ENCODE assay signal across 13 cellular contexts in the genomic region with DNA sequence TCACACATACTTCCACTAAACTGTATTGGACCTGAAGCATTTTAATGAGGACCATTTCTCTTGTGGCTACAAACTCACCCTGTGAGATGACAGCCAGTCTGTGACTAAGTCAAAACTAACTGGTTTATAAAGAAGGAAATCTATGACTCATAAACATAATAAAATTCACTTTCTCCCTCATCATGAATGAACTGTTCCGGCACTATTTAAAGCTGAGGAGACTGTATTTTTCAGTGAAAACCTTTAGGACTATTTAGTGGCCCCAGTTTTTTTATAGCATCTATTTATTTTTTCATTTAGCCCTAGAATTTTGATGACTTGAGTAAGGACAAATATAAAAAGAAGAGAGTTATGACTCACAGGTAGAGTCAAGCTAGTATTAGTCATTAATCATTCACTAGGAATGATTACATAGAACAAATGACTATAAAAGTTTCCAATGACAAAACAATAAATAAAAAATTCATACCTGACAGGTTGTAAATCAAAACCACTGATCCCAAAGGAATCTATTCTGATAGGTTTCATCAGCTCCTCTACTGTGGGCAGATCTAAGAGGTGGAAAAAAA. TPM values are rescaled to one million over a fixed set of nuclear protein-coding genes. Genes with fewer than 3 reads are reported as not detected.
DNase-seq lines count a peak whose midpoint lies in the region; ATAC-seq and TF ChIP-seq lines count a peak whose summit lies in the region.
"Had no signal": no experiment of that assay in that cellular context is flagged by ENCODE, and none has a peak within 500 bp of the region (broad histone marks: within the 10 kb centered on the region; RNA-seq: fewer than 3 reads in every experiment).

No MANE protein-coding gene starts in this region.

- H3K27ac Mint-ChIP-seq in MCF 10A (ENCODE audit: low read depth, unreplicated experiment): no peak overlapping the region
- no peak overlapping the region for H3K27ac Mint-ChIP-seq in CD4-positive, alpha-beta memory T cell
- H3K27ac Mint-ChIP-seq: neural progenitor cell had no signal

- TF ChIP-seq CTCF in MCF 10A (IDR thresholded peaks at IDR 0.05; ENCODE audit: unreplicated experiment): no peak
- TF ChIP-seq CTCF in breast epithelium (IDR thresholded peaks at IDR 0.05): no peak
- TF ChIP-seq CTCF in fibroblast of villous mesenchyme (IDR thresholded peaks at IDR 0.05; ENCODE audit: insufficient read depth, low read depth, low read length): no peak

- H3K4me3 ChIP-seq in breast epithelium: no peak overlapping the region
- no peak overlapping the region for H3K4me3 ChIP-seq in fibroblast of villous mesenchyme (ENCODE audit: low read depth, low read length)
- no peak overlapping the region for H3K4me3 ChIP-seq in CD4-positive, alpha-beta memory T cell (ENCODE audit: low read length in 2 of 2)
- H3K4me3 ChIP-seq: colonic mucosa, neural progenitor cell had no signal

- BruUV-seq in MCF 10A (replicated peaks; lab: Mats Ljungman, UMichigan): no TSS peak

- H3K27ac ChIP-seq in breast epithelium: no peak overlapping the region
- H3K27ac ChIP-seq in CD4-positive, alpha-beta memory T cell (ENCODE audit: low read depth, low read length): no peak overlapping the region
- H3K27ac ChIP-seq: colonic mucosa, neural progenitor cell had no signal

- peaks cover 8% of the 10 kb centered on the region for H3K4me1 Mint-ChIP-seq in MCF 10A (ENCODE audit: insufficient read depth, unreplicated experiment)
- H3K4me1 Mint-ChIP-seq in CD4-positive, alpha-beta memory T cell: peaks cover 0 to 2% (median 0%) of the 10 kb centered on the region in 4 donors
- H3K4me1 Mint-ChIP-seq: neural progenitor cell had no signal

- no peak for TF ChIP-seq POLR2A in breast epithelium (IDR thresholded peaks at IDR 0.05)

- no peak overlapping the region for H3K4me3 Mint-ChIP-seq in MCF 10A (ENCODE audit: unreplicated experiment)
- H3K4me3 Mint-ChIP-seq in CD4-positive, alpha-beta memory T cell: no peak overlapping the region
- H3K4me3 Mint-ChIP-seq: neural progenitor cell had no signal

- H3K9me3 Mint-ChIP-seq in MCF 10A (ENCODE audit: unreplicated experiment): no peaks in the 10 kb centered on the region
- H3K9me3 Mint-ChIP-seq in CD4-positive, alpha-beta memory T cell: no peaks in the 10 kb centered on the region
- H3K9me3 Mint-ChIP-seq: neural progenitor cell had no signal

- H3K4me1 ChIP-seq in breast epithelium: no peaks in the 10 kb centered on the region
- no peaks in the 10 kb centered on the region for H3K4me1 ChIP-seq in CD4-positive, alpha-beta memory T cell (ENCODE audit: insufficient read depth, low read length)
- H3K4me1 ChIP-seq: BE2C, colonic mucosa, neural progenitor cell had no signal

- peaks cover 5% of the 10 kb centered on the region for H3K36me3 ChIP-seq in breast epithelium
- peaks cover 20% of the 10 kb centered on the region for H3K36me3 ChIP-seq in CD4-positive, alpha-beta memory T cell (ENCODE audit: insufficient read depth, low read length)
- H3K36me3 ChIP-seq: colonic mucosa, neural progenitor cell had no signal

- no peaks in the 10 kb centered on the region for H3K27me3 ChIP-seq in breast epithelium
- H3K27me3 ChIP-seq in CD4-positive, alpha-beta memory T cell (ENCODE audit: insufficient read depth, low read length): no peaks in the 10 kb centered on the region
- H3K27me3 ChIP-seq: BE2C, colonic mucosa, neural progenitor cell had no signal

- H3K36me3 Mint-ChIP-seq in MCF 10A (ENCODE audit: insufficient read depth, unreplicated experiment): peaks cover 10% of the 10 kb centered on the region
- H3K36me3 Mint-ChIP-seq in CD4-positive, alpha-beta memory T cell: peaks cover 62 to 71% of the 10 kb centered on the region in 2 donors

- peak; percentile 95 for ATAC-seq in SK-N-SH treated with all-trans-retinoic acid at 6 μM for 48 hours
- ATAC-seq in HG03097 (IDR thresholded peaks at IDR 0.05; ENCODE audit: low FRiP score, unreplicated experiment): no peak
- no peak for ATAC-seq in HG02870 (IDR thresholded peaks at IDR 0.05; ENCODE audit: unreplicated experiment)

- DNase-seq in MCF 10A (ENCODE audit: unreplicated experiment): peak; percentile 38
- no peak for DNase-seq in breast epithelium (ENCODE audit: low spot score in 2 of 2)
- DNase-seq in fibroblast of villous mesenchyme (ENCODE audit: low read depth): peak; percentile 44
- DNase-seq in CD4-positive, alpha-beta memory T cell: no peak
- DNase-seq in T-helper 1 cell: no peak
- DNase-seq: BE2C, colonic mucosa, NCI-H748 treated with DMSO at 0.1 percent for 48 hours, trophoblast cell had no signal

- intact Hi-C loops in MCF 10A (cut with micrococcal nuclease): no loop called here
- intact Hi-C loops in breast epithelium (cut with DNase I; ENCODE audit: low total_unique reads): no loop called here
- intact Hi-C loops in CD4-positive, alpha-beta memory T cell (cut with micrococcal nuclease): no loop called here

- no peaks in the 10 kb centered on the region for H3K27me3 Mint-ChIP-seq in MCF 10A (ENCODE audit: insufficient read depth, unreplicated experiment)
- no peaks in the 10 kb centered on the region for H3K27me3 Mint-ChIP-seq in CD4-positive, alpha-beta memory T cell

- H3K9me3 ChIP-seq in breast epithelium: no peaks in the 10 kb centered on the region
- H3K9me3 ChIP-seq in CD4-positive, alpha-beta memory T cell (ENCODE audit: control insufficient read depth in 1 of 2, low read length in 2 of 2): no peaks in the 10 kb centered on the region
- H3K9me3 ChIP-seq: BE2C, colonic mucosa had no signal

- POLR2A ChIA-PET in MCF 10A (lab: Yijun Ruan, JAX): no interaction called here
- POLR2A ChIA-PET in CD4-positive, alpha-beta memory T cell (lab: Charles Lee; ENCODE audit: partially characterized antibody): no interaction called here

- CTCF ChIA-PET in MCF 10A (lab: Yijun Ruan, JAX): interaction anchor here (0.6 to 1.4 kb wide), 4 partner anchors 34 to 1241 kb away, joined by 3 to 4 read pairs (median 4); partner anchors contain the start of gene CEP162
- CTCF ChIA-PET in CD4-positive, alpha-beta memory T cell (lab: Charles Lee; ENCODE audit: partially characterized antibody): no interaction called here

TF ChIP-seq in SK-N-SH treated with all-trans-retinoic acid at 6 μM for 48 hours, 23 proteins besides CTCF, POLR2A, EP300 and RAD21:
- TF ChIP-seq ZC3H10 (CRISPR knock-in tag; IDR thresholded peaks at IDR 0.05) (peak; percentile 27; the same call in 1 of the 2 replicates), TSHZ2 (CRISPR knock-in tag; IDR thresholded peaks at IDR 0.05) (no peak), BACH2 (CRISPR knock-in tag; IDR thresholded peaks at IDR 0.05; ENCODE audit: borderline replicate concordance) (no peak), POU6F1 (CRISPR knock-in tag; IDR thresholded peaks at IDR 0.05; ENCODE audit: borderline replicate concordance, low read depth) (0 out of 2 replicates have a peak, but pooled peaks have one; percentile 49), TOX (CRISPR knock-in tag; IDR thresholded peaks at IDR 0.05; ENCODE audit: borderline replicate concordance) (peak; percentile 19; the same call in 1 of the 2 replicates), GLIS3 (CRISPR knock-in tag; IDR thresholded peaks at IDR 0.05) (0 out of 2 replicates have a peak, but pooled peaks have one; percentile 15), ARNTL (CRISPR knock-in tag; IDR thresholded peaks at IDR 0.05; ENCODE audit: borderline replicate concordance, low read depth) (no peak), ZFP30 (CRISPR knock-in tag; IDR thresholded peaks at IDR 0.05) (no peak), ISL1 (CRISPR knock-in tag; IDR thresholded peaks at IDR 0.05) (peak; percentile 80), ZNF565 (CRISPR knock-in tag; conservative IDR thresholded peaks at IDR 0.05; ENCODE audit: low read depth) (no peak)

RNA-seq across cellular contexts. Expression of gene CEP162, which starts 34.2 kb away (rescaled TPM):
- 2.4 and 2.9 TPM in 2 replicates for total RNA-seq in MCF 10A (2022)
- total RNA-seq in breast epithelium: 10 to 100 TPM; 10.9 to 20.1 (median 18.7) TPM
- total RNA-seq in fibroblast of villous mesenchyme: 5.2 and 6.0 TPM in 2 replicates
- total RNA-seq in CD4-positive, alpha-beta memory T cell: 10 to 100 TPM; 10.3 to 10.4 TPM
- polyA plus RNA-seq in CD4-positive, alpha-beta memory T cell: 1 to 10 TPM in 1 of 2 donors, under 1 TPM in 1; 0.60 to 7.1 TPM

Comparison
In these comparisons a context has a peak if more than half of its experiments do, and no peak if none do; other contexts are left out.
1. DNase-seq: peak in MCF 10A (single experiment) and fibroblast of villous mesenchyme (single experiment); none in breast epithelium (0 of 2), CD4-positive, alpha-beta memory T cell (0 of 5) and T-helper 1 cell (0 of 5).